14 cellular contexts compared by ENCODE assay signal in genomic region chr22:22380098-22381030, GRCh38.
DNase-seq lines count a peak whose midpoint lies in the region; ATAC-seq, FAIRE-seq and TF ChIP-seq lines count a peak whose summit lies in the region.
"Had no signal": no experiment of that assay in that cellular context is flagged by ENCODE, and none has a peak within 500 bp of the region (broad histone marks: within the 10 kb centered on the region; RNA-seq: fewer than 3 reads in every experiment).

No MANE protein-coding gene starts in this region.

- no peaks in the 10 kb centered on the region for H3K36me3 ChIP-seq in Loucy (ENCODE audit: insufficient read depth, low read length)
- H3K36me3 ChIP-seq in bronchial epithelial cell (ENCODE audit: control insufficient read depth, insufficient read depth, low read length) = no peaks in the 10 kb centered on the region
- no peaks in the 10 kb centered on the region for H3K36me3 ChIP-seq in small intestine (ENCODE audit: control insufficient read depth in 2 of 2, insufficient read depth in 2 of 2, low read length in 2 of 2)
- H3K36me3 ChIP-seq: left lung had no signal

- H3F3A ChIP-seq in Loucy (ENCODE audit: low read depth) = no peaks in the 10 kb centered on the region

- no peaks in the 10 kb centered on the region for H4K20me1 ChIP-seq in Loucy (ENCODE audit: insufficient read depth, low read length, poor library complexity, severe bottlenecking)

- 26 to 40% (median 32%) methylated on average over 10 to 11 of the region's 11 CpGs for WGBS in small intestine, 3 donors

- no peak overlapping the region; the same call in 1 of the 2 replicates for H2AFZ ChIP-seq in Loucy (ENCODE audit: low read length)

- no peaks in the 10 kb centered on the region for H3K36me3 Mint-ChIP-seq in CD4-positive, alpha-beta T cell (ENCODE audit: low read depth)
- H3K36me3 Mint-ChIP-seq: T-cell had no signal

- peak; percentile 26 for DNase-seq in DMS153 (lab: John Stamatoyannopoulos, UW)
- no peak for DNase-seq in DMS153 treated with DMSO at 0.1 percent for 48 hours (lab: John Stamatoyannopoulos, UW; ENCODE audit: unreplicated experiment)
- no peak for DNase-seq in bronchial epithelial cell (ENCODE audit: low read depth)
- DNase-seq in small intestine = peak; percentile 12
- DNase-seq in CD4-positive, alpha-beta T cell = no peak
- DNase-seq in activated naive CD4-positive, alpha-beta T cell (lab: John Stamatoyannopoulos, UW) = no peak
- DNase-seq: left lung, T-cell had no signal

- no peak overlapping the region for H3K4me3 Mint-ChIP-seq in CD4-positive, alpha-beta T cell
- H3K4me3 Mint-ChIP-seq: stimulated activated naive CD8-positive, alpha-beta T cell treated with anti-CD3 and anti-CD28 coated beads, Interleukin-15, Interleukin-2, amounts not matched to agents 100 ng/mL and 50 ng/mL, for 24 hours; T-cell had no signal

- no peak overlapping the region for H3K4me3 ChIP-seq in Loucy (ENCODE audit: low read length, poor library complexity, severe bottlenecking)
- H3K4me3 ChIP-seq in bronchial epithelial cell (ENCODE audit: low read depth, low read length) = no peak overlapping the region
- H3K4me3 ChIP-seq in small intestine (ENCODE audit: low read depth in 1 of 2, low read length in 2 of 2) = no peak overlapping the region
- H3K4me3 ChIP-seq: left lung had no signal

- no peaks in the 10 kb centered on the region for H3K4me1 Mint-ChIP-seq in CD4-positive, alpha-beta T cell (ENCODE audit: low read depth)

- no peaks in the 10 kb centered on the region for H3K79me2 ChIP-seq in Loucy (ENCODE audit: insufficient read depth, low read length)

- H3K27me3 Mint-ChIP-seq in CD4-positive, alpha-beta T cell = peaks cover 62% of the 10 kb centered on the region

- H3K4me1 ChIP-seq in Loucy (ENCODE audit: insufficient read depth, low read length, poor library complexity, severe bottlenecking) (no peaks in the 10 kb centered on the region), small intestine (ENCODE audit: control insufficient read depth in 2 of 2, insufficient read depth in 1 of 2, low read depth in 1 of 2, low read length in 1 of 2) (no peaks in the 10 kb centered on the region)
- H3K4me1 ChIP-seq: left lung had no signal

- ATAC-seq in CD4-positive, alpha-beta T cell (ENCODE audit: poor library complexity) = no peak
- no peak for ATAC-seq in HG02840 (IDR thresholded peaks at IDR 0.05; ENCODE audit: low FRiP score, unreplicated experiment)
- ATAC-seq: left lung had no signal

- H3K9me3 Mint-ChIP-seq in CD4-positive, alpha-beta T cell = no peaks in the 10 kb centered on the region
- H3K9me3 Mint-ChIP-seq: activated T-helper 2 cell treated with anti-CD3 and anti-CD28 coated beads, Interferon-gamma antibody, Interleukin-2, Interleukin-4, amounts not matched to agents 10 μg/mL and 5 μg/mL and 100 μg/mL, durations not matched to agents 14 hours and 24 hours and 36 hours; stimulated activated naive CD8-positive, alpha-beta T cell treated with anti-CD3 and anti-CD28 coated beads, Interleukin-15, Interleukin-2, amounts not matched to agents 100 ng/mL and 50 ng/mL, for 24 hours; T-cell had no signal

- H3K27ac ChIP-seq in small intestine (ENCODE audit: low read depth in 1 of 2, low read length in 1 of 2) = no peak overlapping the region
- no peak overlapping the region for H3K27ac ChIP-seq in CD4-positive, alpha-beta T cell (ENCODE audit: low read depth, low read length)
- H3K27ac ChIP-seq: left lung had no signal

- POLR2A ChIA-PET in CD4-positive, alpha-beta T cell (lab: Charles Lee) = no interaction called here

- no peaks in the 10 kb centered on the region for H3K9me3 ChIP-seq in Loucy (ENCODE audit: insufficient read depth, low read depth, low read length)
- no peaks in the 10 kb centered on the region for H3K9me3 ChIP-seq in small intestine (ENCODE audit: control insufficient read depth, low read depth)
- H3K9me3 ChIP-seq in CD4-positive, alpha-beta T cell (ENCODE audit: control insufficient read depth, low read length) = no peaks in the 10 kb centered on the region
- H3K9me3 ChIP-seq: left lung had no signal

- H3K4me2 ChIP-seq in Loucy (ENCODE audit: low read depth, low read length, poor library complexity, severe bottlenecking) = no peak overlapping the region

- H3K27me3 ChIP-seq in Loucy (ENCODE audit: insufficient read depth, low read length, poor library complexity, severe bottlenecking) (no peaks in the 10 kb centered on the region), bronchial epithelial cell (ENCODE audit: control insufficient read depth, insufficient read depth, low read length) (peaks cover 2% of the 10 kb centered on the region), small intestine (ENCODE audit: control insufficient read depth in 2 of 2, insufficient read depth in 2 of 2, low read length in 2 of 2) (peaks cover 0 to 2% of the 10 kb centered on the region in 2 donors)
- H3K27me3 ChIP-seq in CD4-positive, alpha-beta T cell (ENCODE audit: control insufficient read depth, insufficient read depth, low read length) = no peaks in the 10 kb centered on the region

- TF ChIP-seq CTCF in Loucy (conservative IDR thresholded peaks at IDR 0.05; ENCODE audit: low read length) (peak; percentile 36), bronchial epithelial cell (IDR thresholded peaks at IDR 0.05; ENCODE audit: insufficient read depth, low read length, severe bottlenecking) (peak; percentile 8)
- no peak for TF ChIP-seq CTCF in CD4-positive, alpha-beta T cell (IDR thresholded peaks at IDR 0.05)

- no peak overlapping the region for H3K27ac Mint-ChIP-seq in CD4-positive, alpha-beta T cell
- H3K27ac Mint-ChIP-seq: activated T-helper 2 cell treated with anti-CD3 and anti-CD28 coated beads, Interferon-gamma antibody, Interleukin-2, Interleukin-4, amounts not matched to agents 10 μg/mL and 5 μg/mL and 100 μg/mL, durations not matched to agents 14 hours and 24 hours and 36 hours; T-cell had no signal

- CTCF ChIA-PET in CD4-positive, alpha-beta T cell (lab: Charles Lee) = no interaction called here

- intact Hi-C loops in CD4-positive, alpha-beta T cell (cut with DNase I, micrococcal nuclease) = no loop called here

- no peak overlapping the region for H3K9ac ChIP-seq in Loucy (ENCODE audit: low read depth, low read length, poor library complexity, severe bottlenecking)

- H3K9me2 ChIP-seq in Loucy (replicated peaks; ENCODE audit: low read depth, low read length) = no peaks in the 10 kb centered on the region

- FAIRE-seq in bronchial epithelial cell (lab: Jason Lieb, UNC) (no peak), small intestine (lab: Jason Lieb, UNC) (no peak)
- FAIRE-seq: A204.1, endometrium had no signal

Comparison
In these comparisons a context has a peak if more than half of its experiments do, and no peak if none do; other contexts are left out.
1. DNase-seq: peak in DMS153 (single experiment) and small intestine (single experiment); none in DMS153 treated with DMSO at 0.1 percent for 48 hours (single experiment), bronchial epithelial cell (single experiment), CD4-positive, alpha-beta T cell (0 of 10) and activated naive CD4-positive, alpha-beta T cell (0 of 4).